1 cellular context compared by ENCODE assay signal in genomic region chr17:50397111-50397918, GRCh38.
TF ChIP-seq lines count a peak whose summit lies in the region.

Gene LRRC59, minus strand, starts transcription at chr17:50397523. Its CDS starts 206 bp downstream, at chr17:50397317.

TF ChIP-seq in IMR-90, 13 proteins besides CTCF, POLR2A, EP300 and RAD21 (continued from another document):
- TF ChIP-seq MXI1 (IDR thresholded peaks at IDR 0.05; ENCODE audit: borderline replicate concordance, low read depth, low read length) = peak; percentile 91
- TF ChIP-seq FOS (IDR thresholded peaks at IDR 0.05; ENCODE audit: low read depth, low read length) = 0 out of 2 replicates have a peak, but pooled peaks have one; percentile 10
